ENCODE assay signal across 9 cellular contexts in genomic region chr20:50690979-50691584, GRCh38. TPM values are rescaled to one million over a fixed set of nuclear protein-coding genes. Genes with fewer than 3 reads are reported as not detected.
A peak's percentile ranks its signal among the peaks of the same experiment; 100 is the strongest.
DNase-seq lines count a peak whose midpoint lies in the region; ATAC-seq and TF ChIP-seq lines count a peak whose summit lies in the region.
"Had no signal": no experiment of that assay in that cellular context is flagged by ENCODE, and none has a peak within 500 bp of the region (broad histone marks: within the 10 kb centered on the region; RNA-seq: fewer than 3 reads in every experiment).

TSS of gene RIPOR3 (minus strand) at chr20:50691542. CDS start at chr20:50691128, 414 bp downstream.

- no peak for TF ChIP-seq CTCF in AG04450 (IDR thresholded peaks at IDR 0.05; ENCODE audit: low read depth, low read length)
- no peak for TF ChIP-seq CTCF in fibroblast of lung (conservative IDR thresholded peaks at IDR 0.05 in 1 of 2, IDR thresholded peaks at IDR 0.05 in 1 of 2; ENCODE audit: low read depth in 1 of 2, low read length in 2 of 2)
- TF ChIP-seq CTCF in nephron progenitor cell (IDR thresholded peaks at IDR 0.05), result no peak

- no peak within 1 kb of the TSS for H3K9ac ChIP-seq in fibroblast of lung (ENCODE audit: insufficient read depth, low read length)

- H3K27ac ChIP-seq in AG04450 (ENCODE audit: low read depth, low read length) (peak within 1 kb of the TSS; percentile 34), SJCRH30 (no peak within 1 kb of the TSS), fibroblast of lung (ENCODE audit: insufficient read depth, low read length) (no peak within 1 kb of the TSS)

- no peak within 1 kb of the TSS for H3K27ac Mint-ChIP-seq in nephron progenitor cell

- CTCF ChIA-PET in AG04450 (lab: Charles Lee), result no interaction called here

- peak within 1 kb of the TSS; percentile 76 for H3K4me3 Mint-ChIP-seq in nephron progenitor cell

- H3K36me3 Mint-ChIP-seq in nephron progenitor cell (ENCODE audit: low read depth), result no peaks in the 10 kb centered on the region

- H2AFZ ChIP-seq in fibroblast of lung (ENCODE audit: low read length), result peak within 1 kb of the TSS; percentile 74

- peak within 1 kb of the TSS; percentile 72 for H3K4me2 ChIP-seq in fibroblast of lung (ENCODE audit: extremely low read depth, insufficient read depth, low read length)

- H3K4me1 Mint-ChIP-seq in nephron progenitor cell, result peaks cover 52% of the 10 kb centered on the region

- peaks cover 14% of the 10 kb centered on the region for H3K4me1 ChIP-seq in SJCRH30
- H3K4me1 ChIP-seq in fibroblast of lung (ENCODE audit: control insufficient read depth, extremely low read depth, insufficient read depth, low read length), result peaks cover 6% of the 10 kb centered on the region

- no peaks in the 10 kb centered on the region for H3K9me3 Mint-ChIP-seq in nephron progenitor cell

- H3K4me3 ChIP-seq in AG04450 (ENCODE audit: low read depth, low read length), result peak within 1 kb of the TSS; percentile 69
- H3K4me3 ChIP-seq in SJCRH30, result peak within 1 kb of the TSS; percentile 14
- H3K4me3 ChIP-seq in fibroblast of lung (replicated peaks in 1 of 4; ENCODE audit: control extremely low read depth in 1 of 4, insufficient read depth in 1 of 4, low read depth in 3 of 4, low read length in 4 of 4), result peak within 1 kb of the TSS; percentile 19 to 67 (median 36)

- H3K9me3 ChIP-seq in AG04450 (ENCODE audit: control insufficient read depth, insufficient read depth, low read length) (no peaks in the 10 kb centered on the region; the same call in 1 of the 2 replicates), SJCRH30 (replicated peaks) (no peaks in the 10 kb centered on the region), fibroblast of lung (ENCODE audit: control insufficient read depth, insufficient read depth, low read depth, low read length) (no peaks in the 10 kb centered on the region)

- POLR2A ChIA-PET in AG04450 (lab: Yijun Ruan, JAX), result interaction anchor here (0.5 to 0.8 kb wide), 5 partner anchors 25 to 263 kb away, joined by 3 to 5 read pairs (median 4); no protein-coding TSS in a partner anchor

- DNase-seq in AG04450 (ENCODE audit: low read depth, low spot score) (no peak), SJCRH30 (peak; percentile 26 to 44), fibroblast of lung (ENCODE audit: low read depth in 2 of 2) (peak in 1 of 2 donors; percentile 39), nephron progenitor cell (peak; percentile 35), NCI-H2107 (lab: John Stamatoyannopoulos, UW) (no peak), NCI-H748 (lab: John Stamatoyannopoulos, UW; ENCODE audit: unreplicated experiment) (no peak), NCI-H345 (lab: John Stamatoyannopoulos, UW) (no peak)
- DNase-seq: NCI-H226 had no signal

- no peaks in the 10 kb centered on the region for H3K79me2 ChIP-seq in fibroblast of lung (ENCODE audit: control insufficient read depth, insufficient read depth, low read length)

- H3K27me3 ChIP-seq in AG04450 (ENCODE audit: control insufficient read depth, insufficient read depth, low read length), result no peaks in the 10 kb centered on the region
- H3K27me3 ChIP-seq in SJCRH30, result peaks cover 46% of the 10 kb centered on the region
- H3K27me3 ChIP-seq in fibroblast of lung (ENCODE audit: control insufficient read depth, insufficient read depth, low read length), result no peaks in the 10 kb centered on the region

- ATAC-seq in HG02852 (IDR thresholded peaks at IDR 0.05; ENCODE audit: unreplicated experiment), result no peak

- H4K20me1 ChIP-seq in fibroblast of lung (ENCODE audit: control insufficient read depth, extremely low read depth, insufficient read depth, low read length), result no peaks in the 10 kb centered on the region

- H3K27me3 Mint-ChIP-seq in nephron progenitor cell (ENCODE audit: low read depth, poor library complexity), result peaks cover 38% of the 10 kb centered on the region

- no peaks in the 10 kb centered on the region for H3K36me3 ChIP-seq in SJCRH30
- no peaks in the 10 kb centered on the region for H3K36me3 ChIP-seq in fibroblast of lung (ENCODE audit: control insufficient read depth, insufficient read depth, low read length)

RNA-seq across cellular contexts. Expression of gene RIPOR3, which starts in this region (rescaled TPM):
- polyA plus RNA-seq in AG04450 (2011; rRNA removed) (11.5 and 15.2 TPM in 2 replicates), fibroblast of lung (1.1 and 2.0 TPM in 2 replicates)
- 10.5 and 15.1 TPM in 2 replicates for polyA minus RNA-seq in AG04450 (2011; rRNA and poly(A)+ RNA removed)
- 1.7 and 2.6 TPM in 2 replicates for total RNA-seq in SJCRH30 (2014; rRNA removed; shearing (Covaris generic))
- 4.1 and 4.9 TPM in 2 replicates for total RNA-seq in fibroblast of lung
- 1.0 and 1.7 TPM in 2 replicates for polyA plus RNA-seq in fibroblast of lung (2012)
- polyA minus RNA-seq in fibroblast of lung (ENCODE audit: low replicate concordance), result 1.3 and 3.6 TPM in 2 replicates

Comparison
In these comparisons a context has a peak if more than half of its experiments do, and no peak if none do; other contexts are left out.
1. DNase-seq: peak in SJCRH30 (2 of 2) and nephron progenitor cell (single experiment); none in AG04450 (single experiment), NCI-H2107 (single experiment), NCI-H748 (single experiment) and NCI-H345 (single experiment).
2. H3K4me3 ChIP-seq: peak in every context shown above with its lines; median percentile 69 in AG04450; 36 in fibroblast of lung; 14 in SJCRH30.